In the genomic region with DNA sequence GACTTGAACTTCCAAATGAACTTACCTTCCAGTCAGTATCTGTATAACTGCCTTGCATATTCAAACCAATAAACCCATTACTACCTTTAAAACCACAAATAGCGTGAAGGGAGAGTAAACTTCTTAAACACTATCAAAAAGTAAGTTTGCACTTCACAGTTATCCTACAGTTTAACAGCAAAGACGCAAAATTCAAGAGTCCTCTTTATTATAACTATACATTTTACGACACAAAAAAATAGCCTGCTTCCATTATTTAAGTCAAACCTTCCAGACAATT, we compare ENCODE assay signal across 8 cellular contexts. TPM values are rescaled to one million over a fixed set of nuclear protein-coding genes. Genes with fewer than 3 reads are reported as not detected.
DNase-seq lines count a peak whose midpoint lies in the region; ATAC-seq, FAIRE-seq and TF ChIP-seq lines count a peak whose summit lies in the region.

No MANE protein-coding gene starts in this region.

- WGBS in HepG2 (ENCODE audit: low lambda C conversion rate), result 2% methylated on average over 3 of the region's 3 CpGs

- CTCF ChIA-PET in HepG2 (lab: Yijun Ruan, JAX; ENCODE audit: low intra/inter-chr PET ratio, low total read pairs), result no interaction called here

- peaks cover 12% of the 10 kb centered on the region for H3K4me1 ChIP-seq in ACC112 (ENCODE audit: control insufficient read depth, insufficient read depth, low read length, unreplicated experiment)
- peaks cover 63% of the 10 kb centered on the region for H3K4me1 ChIP-seq in HepG2 (ENCODE audit: insufficient read depth, low read length)

- no peaks in the 10 kb centered on the region for H3K9me3 ChIP-seq in HepG2 (ENCODE audit: low read length)

- H3K4me3 ChIP-seq in ACC112 (ENCODE audit: low read depth, low read length) (peak overlapping the region; percentile 81), H7 (ENCODE audit: insufficient read depth, low read depth, low read length) (peak overlapping the region; percentile 6; the same call in 1 of the 2 replicates), HepG2 (replicated peaks in 1 of 3; ENCODE audit: insufficient read depth in 1 of 3, low read depth in 2 of 3, low read length in 3 of 3) (peak overlapping the region; percentile 87 to 95 (median 95); a peak in 5 of 6 replicates)

- H3K27me3 ChIP-seq in ACC112 (ENCODE audit: insufficient read depth, low read length), result no peaks in the 10 kb centered on the region
- no peaks in the 10 kb centered on the region for H3K27me3 ChIP-seq in H7 (ENCODE audit: control insufficient read depth, insufficient read depth, low read length)
- no peaks in the 10 kb centered on the region for H3K27me3 ChIP-seq in HepG2 (ENCODE audit: control insufficient read depth in 1 of 2, insufficient read depth in 2 of 2, low read length in 2 of 2)

- H2AFZ ChIP-seq in ACC112 (ENCODE audit: low read length, unreplicated experiment), result no peak overlapping the region
- no peak overlapping the region for H2AFZ ChIP-seq in HepG2 (ENCODE audit: low read length)

- ATAC-seq in HepG2 (no peak), HG03139 (IDR thresholded peaks at IDR 0.05; ENCODE audit: unreplicated experiment) (no peak), GM19324 (IDR thresholded peaks at IDR 0.05; ENCODE audit: low FRiP score, unreplicated experiment) (no peak), GM18868 (IDR thresholded peaks at IDR 0.05; ENCODE audit: unreplicated experiment) (no peak)

- in situ Hi-C loops in HepG2 (cut with HindIII; ENCODE audit: extremely low pct_ligation_motif_present, low pct_unique_long_range_greater_than_20kb), result no loop called here

- peaks cover 13% of the 10 kb centered on the region for H3K36me3 Mint-ChIP-seq in activated T-helper 2 cell treated with anti-CD3 and anti-CD28 coated beads, Interferon-gamma antibody, Interleukin-2, Interleukin-4, amounts not matched to agents 10 μg/mL and 5 μg/mL and 100 μg/mL, durations not matched to agents 14 hours and 24 hours and 36 hours (ENCODE audit: low read depth)

- peaks cover 42% of the 10 kb centered on the region for H3K4me1 Mint-ChIP-seq in activated T-helper 2 cell treated with anti-CD3 and anti-CD28 coated beads, Interferon-gamma antibody, Interleukin-2, Interleukin-4, amounts not matched to agents 10 μg/mL and 5 μg/mL and 100 μg/mL, durations not matched to agents 14 hours and 24 hours and 36 hours (ENCODE audit: low read depth)

- H3K27ac Mint-ChIP-seq in activated T-helper 2 cell treated with anti-CD3 and anti-CD28 coated beads, Interferon-gamma antibody, Interleukin-2, Interleukin-4, amounts not matched to agents 10 μg/mL and 5 μg/mL and 100 μg/mL, durations not matched to agents 14 hours and 24 hours and 36 hours, result peak overlapping the region; percentile 95

- intact Hi-C loops in activated T-helper 2 cell treated with anti-CD3 and anti-CD28 coated beads, Interferon-gamma antibody, Interleukin-2, Interleukin-4, amounts not matched to agents 10 μg/mL and 5 μg/mL and 100 μg/mL, durations not matched to agents 14 hours and 24 hours and 36 hours (cut with micrococcal nuclease), result loop anchor here (2.0 kb wide), 2 partner anchors 31 to 79 kb away; no protein-coding TSS in a partner anchor
- intact Hi-C loops in HepG2 (cut with micrococcal nuclease; ENCODE audit: unreplicated experiment), result loop anchor here (2.0 to 10.0 kb wide), 4 partner anchors 17 to 437 kb away; a partner anchor contains a TSS

- TF ChIP-seq CTCF in HepG2 (CRISPR knock-in tag; IDR thresholded peaks at IDR 0.05), result no peak

- DNase-seq in H7 (no peak), HepG2 (ENCODE audit: low spot score) (no peak)
- no peak for DNase-seq in activated T-helper 2 cell treated with anti-CD3 and anti-CD28 coated beads, Interferon-gamma antibody, Interleukin-2, Interleukin-4, amounts not matched to agents 10 μg/mL and 5 μg/mL and 100 μg/mL, durations not matched to agents 14 hours and 24 hours and 36 hours (ENCODE audit: low spot score)
- DNase-seq in central memory CD4-positive, alpha-beta T cell, result no peak

- peaks cover 20% of the 10 kb centered on the region for H4K20me1 ChIP-seq in HepG2 (ENCODE audit: insufficient read depth, low read length)

- peak overlapping the region; percentile 20 for H3K27ac ChIP-seq in ACC112 (ENCODE audit: low read depth, low read length)
- peak overlapping the region; percentile 97 for H3K27ac ChIP-seq in HepG2 (ENCODE audit: extremely low read length, insufficient read depth, low read length)

- no TSS peak for BruUV-seq in HepG2 (replicated peaks; lab: Mats Ljungman, UMichigan)

- POLR2A ChIA-PET in HepG2 (lab: Yijun Ruan, JAX), result no interaction called here

- H3K9me3 Mint-ChIP-seq in activated T-helper 2 cell treated with anti-CD3 and anti-CD28 coated beads, Interferon-gamma antibody, Interleukin-2, Interleukin-4, amounts not matched to agents 10 μg/mL and 5 μg/mL and 100 μg/mL, durations not matched to agents 14 hours and 24 hours and 36 hours, result no peaks in the 10 kb centered on the region

- H3K4me3 Mint-ChIP-seq in activated T-helper 2 cell treated with anti-CD3 and anti-CD28 coated beads, Interferon-gamma antibody, Interleukin-2, Interleukin-4, amounts not matched to agents 10 μg/mL and 5 μg/mL and 100 μg/mL, durations not matched to agents 14 hours and 24 hours and 36 hours (ENCODE audit: low read depth), result peak overlapping the region; percentile 97

- no peak for TF ChIP-seq POLR2A in HepG2 (IDR thresholded peaks at IDR 0.05; ENCODE audit: insufficient read depth in 1 of 2, low read depth in 2 of 2, low read length in 2 of 2)

- peaks cover 62% of the 10 kb centered on the region for H3K79me2 ChIP-seq in ACC112 (ENCODE audit: control insufficient read depth, insufficient read depth, low read length, unreplicated experiment)
- peaks cover 61% of the 10 kb centered on the region for H3K79me2 ChIP-seq in HepG2 (ENCODE audit: insufficient read depth, low read length)

- TF ChIP-seq RAD21 in HepG2 (CRISPR knock-in tag; IDR thresholded peaks at IDR 0.05), result no peak

- H3K4me2 ChIP-seq in HepG2 (ENCODE audit: low read depth, low read length), result peak overlapping the region; percentile 76

- peak overlapping the region; percentile 94 for H3K9ac ChIP-seq in HepG2 (ENCODE audit: insufficient read depth, low read depth, low read length)

- TF ChIP-seq EP300 in HepG2 (IDR thresholded peaks at IDR 0.05; ENCODE audit: low read depth in 2 of 2, low read length in 2 of 2), result no peak
- no peak for TF ChIP-seq EP300 in HepG2 (CRISPR knock-in tag; IDR thresholded peaks at IDR 0.05; ENCODE audit: borderline replicate concordance)

- no peaks in the 10 kb centered on the region for H3K27me3 Mint-ChIP-seq in activated T-helper 2 cell treated with anti-CD3 and anti-CD28 coated beads, Interferon-gamma antibody, Interleukin-2, Interleukin-4, amounts not matched to agents 10 μg/mL and 5 μg/mL and 100 μg/mL, durations not matched to agents 14 hours and 24 hours and 36 hours (ENCODE audit: low read depth)

- FAIRE-seq in HepG2 (lab: Jason Lieb, UNC), result no peak

- H3K36me3 ChIP-seq in ACC112 (ENCODE audit: insufficient read depth, low read length) (no peaks in the 10 kb centered on the region), H7 (replicated peaks; ENCODE audit: control insufficient read depth, insufficient read depth, low read length) (no peaks in the 10 kb centered on the region), HepG2 (replicated peaks in 1 of 2; ENCODE audit: control insufficient read depth in 1 of 2, insufficient read depth in 2 of 2, low read length in 2 of 2) (0 out of 5 replicates have a peak, but pooled peaks cover 0 to 3% of the 10 kb centered on the region in 2 experiments)

RNA-seq across cellular contexts. Expression of a gene that starts 1.8 kb away (rescaled TPM):
- 57.5 and 109 TPM in 2 replicates for total RNA-seq in H7 (2014; rRNA removed; shearing (Covaris generic))
- 108 and 116 TPM in 2 replicates for total RNA-seq in activated T-helper 2 cell treated with anti-CD3 and anti-CD28 coated beads, Interferon-gamma antibody, Interleukin-2, Interleukin-4, amounts not matched to agents 10 μg/mL and 5 μg/mL and 100 μg/mL, durations not matched to agents 14 hours and 24 hours and 36 hours
- total RNA-seq in HepG2 (2016; rRNA removed; fragmentation: Illumina TruSeq; extraction: Trizol), result 52.8 and 79.5 TPM in 2 replicates
- 116 and 122 TPM in 2 replicates for total RNA-seq in HepG2 (2016; cell fraction: cytosol; rRNA removed; fragmentation: Illumina TruSeq; extraction: Trizol; ENCODE audit: low read depth)
- 55.6 and 78.0 TPM in 2 replicates for total RNA-seq in HepG2 (2016; cell fraction: insoluble cytoplasmic fraction; rRNA removed; fragmentation: Illumina TruSeq; extraction: Trizol)
- 44.6 and 47.8 TPM in 2 replicates for total RNA-seq in HepG2 (2016; cell fraction: membrane; rRNA removed; fragmentation: Illumina TruSeq; extraction: Trizol)
- 33.0 and 35.9 TPM in 2 replicates for total RNA-seq in HepG2 (2016; cell fraction: nucleus; rRNA removed; fragmentation: Illumina TruSeq; extraction: Trizol)
- polyA plus RNA-seq in HepG2 (2011; rRNA removed), result 35.6 and 61.1 TPM in 2 replicates
- polyA plus RNA-seq in HepG2 (2011; cell fraction: cytosol; rRNA removed), result 23.4 and 43.1 TPM in 2 replicates
- 33.0 and 38.2 TPM in 2 replicates for polyA plus RNA-seq in HepG2 (2011; cell fraction: nucleus; rRNA removed)
- polyA plus RNA-seq in HepG2 (2012), result 20.2 and 22.4 TPM in 2 replicates
- polyA plus RNA-seq in HepG2 (2016; cell fraction: cytosol; fragmentation: Illumina TruSeq; extraction: Trizol; ENCODE audit: low read depth), result 2.3 and 2.6 TPM in 2 replicates
- 67.1 and 71.0 TPM in 2 replicates for polyA plus RNA-seq in HepG2 (2016; cell fraction: insoluble cytoplasmic fraction; fragmentation: Illumina TruSeq; extraction: Trizol; ENCODE audit: low read depth)
- 10.9 and 11.4 TPM in 2 replicates for polyA plus RNA-seq in HepG2 (2016; cell fraction: membrane; fragmentation: Illumina TruSeq; extraction: Trizol; ENCODE audit: low read depth)
- polyA plus RNA-seq in HepG2 (2016; cell fraction: nucleus; fragmentation: Illumina TruSeq; extraction: Trizol; ENCODE audit: insufficient read depth, low read depth), result 30.4 TPM in 2 replicates
- 104 and 144 TPM in 2 replicates for polyA minus RNA-seq in HepG2 (2011; rRNA and poly(A)+ RNA removed; ENCODE audit: low replicate concordance)
- 55.4 and 66.1 TPM in 2 replicates for polyA minus RNA-seq in HepG2 (2011; cell fraction: cytosol; rRNA and poly(A)+ RNA removed)
- polyA minus RNA-seq in HepG2 (2011; cell fraction: nucleus; rRNA and poly(A)+ RNA removed), result 44.7 and 50.8 TPM in 2 replicates

RNA-seq across cellular contexts. Expression of a gene that starts 48.3 kb away (rescaled TPM):
- 27.6 and 30.0 TPM in 2 replicates for total RNA-seq in H7 (2014; rRNA removed; shearing (Covaris generic))
- 20.4 and 21.8 TPM in 2 replicates for total RNA-seq in activated T-helper 2 cell treated with anti-CD3 and anti-CD28 coated beads, Interferon-gamma antibody, Interleukin-2, Interleukin-4, amounts not matched to agents 10 μg/mL and 5 μg/mL and 100 μg/mL, durations not matched to agents 14 hours and 24 hours and 36 hours
- 55.3 and 76.3 TPM in 2 replicates for total RNA-seq in HepG2 (2016; rRNA removed; fragmentation: Illumina TruSeq; extraction: Trizol)
- total RNA-seq in HepG2 (2016; cell fraction: cytosol; rRNA removed; fragmentation: Illumina TruSeq; extraction: Trizol; ENCODE audit: low read depth), result 26.8 and 28.8 TPM in 2 replicates
- 57.7 and 86.7 TPM in 2 replicates for total RNA-seq in HepG2 (2016; cell fraction: insoluble cytoplasmic fraction; rRNA removed; fragmentation: Illumina TruSeq; extraction: Trizol)
- 36.5 and 40.1 TPM in 2 replicates for total RNA-seq in HepG2 (2016; cell fraction: membrane; rRNA removed; fragmentation: Illumina TruSeq; extraction: Trizol)
- total RNA-seq in HepG2 (2016; cell fraction: nucleus; rRNA removed; fragmentation: Illumina TruSeq; extraction: Trizol), result 32.2 and 40.4 TPM in 2 replicates
- 57.7 and 80.2 TPM in 2 replicates for polyA plus RNA-seq in HepG2 (2011; rRNA removed)
- polyA plus RNA-seq in HepG2 (2011; cell fraction: cytosol; rRNA removed), result 36.9 and 43.5 TPM in 2 replicates
- polyA plus RNA-seq in HepG2 (2011; cell fraction: nucleus; rRNA removed), result 22.2 and 23.4 TPM in 2 replicates
- 47.7 and 65.1 TPM in 2 replicates for polyA plus RNA-seq in HepG2 (2012)
- polyA plus RNA-seq in HepG2 (2016; cell fraction: cytosol; fragmentation: Illumina TruSeq; extraction: Trizol; ENCODE audit: low read depth), result 18.6 and 21.0 TPM in 2 replicates
- polyA plus RNA-seq in HepG2 (2016; cell fraction: insoluble cytoplasmic fraction; fragmentation: Illumina TruSeq; extraction: Trizol; ENCODE audit: low read depth), result 69.6 and 82.4 TPM in 2 replicates
- 26.5 and 28.6 TPM in 2 replicates for polyA plus RNA-seq in HepG2 (2016; cell fraction: membrane; fragmentation: Illumina TruSeq; extraction: Trizol; ENCODE audit: low read depth)
- 38.5 and 39.3 TPM in 2 replicates for polyA plus RNA-seq in HepG2 (2016; cell fraction: nucleus; fragmentation: Illumina TruSeq; extraction: Trizol; ENCODE audit: insufficient read depth, low read depth)
- 28.6 and 43.8 TPM in 2 replicates for polyA minus RNA-seq in HepG2 (2011; rRNA and poly(A)+ RNA removed; ENCODE audit: low replicate concordance)
- 58.9 and 62.7 TPM in 2 replicates for polyA minus RNA-seq in HepG2 (2011; cell fraction: cytosol; rRNA and poly(A)+ RNA removed)
- polyA minus RNA-seq in HepG2 (2011; cell fraction: nucleus; rRNA and poly(A)+ RNA removed), result 66.0 and 70.4 TPM in 2 replicates

Comparison
In these comparisons a context has a peak if more than half of its experiments do, and no peak if none do; other contexts are left out.
1. H3K4me3 ChIP-seq: peak in every context shown above with its lines; median percentile 95 in HepG2; 81 in ACC112; 6 in H7.